ENCODE assay signal across 2 cellular contexts in the genomic region with DNA sequence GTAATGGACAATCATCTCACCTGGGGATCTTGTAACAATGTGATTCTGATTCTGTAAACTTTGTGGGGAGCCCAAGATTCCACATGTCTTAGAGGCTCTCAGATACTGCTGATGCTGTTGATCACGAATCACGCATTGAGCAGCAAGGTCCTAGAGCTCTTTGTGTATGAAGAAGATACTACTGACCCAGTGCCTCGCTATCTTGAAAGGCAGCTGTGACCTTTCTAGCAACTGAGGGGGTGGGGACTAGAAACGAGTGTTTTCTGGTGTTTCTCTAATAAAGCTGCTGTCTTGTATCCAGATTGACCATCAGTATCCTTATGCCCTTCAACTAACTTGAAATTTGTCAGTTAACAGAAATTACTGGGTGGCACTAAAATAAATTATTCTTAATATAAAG.
TF ChIP-seq lines count a peak whose summit lies in the region.

No MANE protein-coding gene starts in this region.

TF ChIP-seq in GM23338, 12 proteins besides CTCF, POLR2A, EP300 and RAD21 (continued from another document):
- TF ChIP-seq, protein P1, sequence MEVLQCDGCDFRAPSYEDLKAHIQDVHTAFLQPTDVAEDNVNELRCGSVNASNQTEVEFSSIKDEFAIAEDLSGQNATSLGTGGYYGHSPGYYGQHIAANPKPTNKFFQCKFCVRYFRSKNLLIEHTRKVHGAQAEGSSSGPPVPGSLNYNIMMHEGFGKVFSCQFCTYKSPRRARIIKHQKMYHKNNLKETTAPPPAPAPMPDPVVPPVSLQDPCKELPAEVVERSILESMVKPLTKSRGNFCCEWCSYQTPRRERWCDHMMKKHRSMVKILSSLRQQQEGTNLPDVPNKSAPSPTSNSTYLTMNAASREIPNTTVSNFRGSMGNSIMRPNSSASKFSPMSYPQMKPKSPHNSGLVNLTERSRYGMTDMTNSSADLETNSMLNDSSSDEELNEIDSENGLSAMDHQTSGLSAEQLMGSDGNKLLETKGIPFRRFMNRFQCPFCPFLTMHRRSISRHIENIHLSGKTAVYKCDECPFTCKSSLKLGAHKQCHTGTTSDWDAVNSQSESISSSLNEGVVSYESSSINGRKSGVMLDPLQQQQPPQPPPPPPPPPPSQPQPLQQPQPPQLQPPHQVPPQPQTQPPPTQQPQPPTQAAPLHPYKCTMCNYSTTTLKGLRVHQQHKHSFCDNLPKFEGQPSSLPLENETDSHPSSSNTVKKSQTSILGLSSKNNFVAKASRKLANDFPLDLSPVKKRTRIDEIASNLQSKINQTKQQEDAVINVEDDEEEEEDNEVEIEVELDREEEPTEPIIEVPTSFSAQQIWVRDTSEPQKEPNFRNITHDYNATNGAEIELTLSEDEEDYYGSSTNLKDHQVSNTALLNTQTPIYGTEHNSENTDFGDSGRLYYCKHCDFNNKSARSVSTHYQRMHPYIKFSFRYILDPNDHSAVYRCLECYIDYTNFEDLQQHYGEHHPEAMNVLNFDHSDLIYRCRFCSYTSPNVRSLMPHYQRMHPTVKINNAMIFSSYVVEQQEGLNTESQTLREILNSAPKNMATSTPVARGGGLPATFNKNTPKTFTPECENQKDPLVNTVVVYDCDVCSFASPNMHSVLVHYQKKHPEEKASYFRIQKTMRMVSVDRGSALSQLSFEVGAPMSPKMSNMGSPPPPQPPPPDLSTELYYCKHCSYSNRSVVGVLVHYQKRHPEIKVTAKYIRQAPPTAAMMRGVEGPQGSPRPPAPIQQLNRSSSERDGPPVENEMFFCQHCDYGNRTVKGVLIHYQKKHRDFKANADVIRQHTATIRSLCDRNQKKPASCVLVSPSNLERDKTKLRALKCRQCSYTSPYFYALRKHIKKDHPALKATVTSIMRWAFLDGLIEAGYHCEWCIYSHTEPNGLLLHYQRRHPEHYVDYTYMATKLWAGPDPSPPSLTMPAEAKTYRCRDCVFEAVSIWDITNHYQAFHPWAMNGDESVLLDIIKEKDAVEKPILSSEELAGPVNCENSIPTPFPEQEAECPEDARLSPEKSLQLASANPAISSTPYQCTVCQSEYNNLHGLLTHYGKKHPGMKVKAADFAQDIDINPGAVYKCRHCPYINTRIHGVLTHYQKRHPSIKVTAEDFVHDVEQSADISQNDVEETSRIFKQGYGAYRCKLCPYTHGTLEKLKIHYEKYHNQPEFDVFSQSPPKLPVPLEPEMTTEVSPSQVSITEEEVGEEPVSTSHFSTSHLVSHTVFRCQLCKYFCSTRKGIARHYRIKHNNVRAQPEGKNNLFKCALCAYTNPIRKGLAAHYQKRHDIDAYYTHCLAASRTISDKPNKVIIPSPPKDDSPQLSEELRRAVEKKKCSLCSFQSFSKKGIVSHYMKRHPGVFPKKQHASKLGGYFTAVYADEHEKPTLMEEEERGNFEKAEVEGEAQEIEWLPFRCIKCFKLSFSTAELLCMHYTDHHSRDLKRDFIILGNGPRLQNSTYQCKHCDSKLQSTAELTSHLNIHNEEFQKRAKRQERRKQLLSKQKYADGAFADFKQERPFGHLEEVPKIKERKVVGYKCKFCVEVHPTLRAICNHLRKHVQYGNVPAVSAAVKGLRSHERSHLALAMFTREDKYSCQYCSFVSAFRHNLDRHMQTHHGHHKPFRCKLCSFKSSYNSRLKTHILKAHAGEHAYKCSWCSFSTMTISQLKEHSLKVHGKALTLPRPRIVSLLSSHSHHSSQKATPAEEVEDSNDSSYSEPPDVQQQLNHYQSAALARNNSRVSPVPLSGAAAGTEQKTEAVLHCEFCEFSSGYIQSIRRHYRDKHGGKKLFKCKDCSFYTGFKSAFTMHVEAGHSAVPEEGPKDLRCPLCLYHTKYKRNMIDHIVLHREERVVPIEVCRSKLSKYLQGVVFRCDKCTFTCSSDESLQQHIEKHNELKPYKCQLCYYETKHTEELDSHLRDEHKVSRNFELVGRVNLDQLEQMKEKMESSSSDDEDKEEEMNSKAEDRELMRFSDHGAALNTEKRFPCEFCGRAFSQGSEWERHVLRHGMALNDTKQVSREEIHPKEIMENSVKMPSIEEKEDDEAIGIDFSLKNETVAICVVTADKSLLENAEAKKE (CRISPR knock-in tag; IDR thresholded peaks at IDR 0.05) = no peak
- TF ChIP-seq EZH2phosphoT487 (IDR thresholded peaks at IDR 0.05; ENCODE audit: unreplicated experiment) (no peak), JUNB (IDR thresholded peaks at IDR 0.05; ENCODE audit: unreplicated experiment) (no peak), ZNF331 (CRISPR knock-in tag; IDR thresholded peaks at IDR 0.05; ENCODE audit: low read depth) (no peak), POLR2AphosphoS5 (IDR thresholded peaks at IDR 0.05; ENCODE audit: low read depth) (no peak), EZH2 (IDR thresholded peaks at IDR 0.05; ENCODE audit: low read depth, unreplicated experiment) (no peak), STAT1 (IDR thresholded peaks at IDR 0.05; ENCODE audit: unreplicated experiment) (no peak)
- TF ChIP-seq, protein P2, sequence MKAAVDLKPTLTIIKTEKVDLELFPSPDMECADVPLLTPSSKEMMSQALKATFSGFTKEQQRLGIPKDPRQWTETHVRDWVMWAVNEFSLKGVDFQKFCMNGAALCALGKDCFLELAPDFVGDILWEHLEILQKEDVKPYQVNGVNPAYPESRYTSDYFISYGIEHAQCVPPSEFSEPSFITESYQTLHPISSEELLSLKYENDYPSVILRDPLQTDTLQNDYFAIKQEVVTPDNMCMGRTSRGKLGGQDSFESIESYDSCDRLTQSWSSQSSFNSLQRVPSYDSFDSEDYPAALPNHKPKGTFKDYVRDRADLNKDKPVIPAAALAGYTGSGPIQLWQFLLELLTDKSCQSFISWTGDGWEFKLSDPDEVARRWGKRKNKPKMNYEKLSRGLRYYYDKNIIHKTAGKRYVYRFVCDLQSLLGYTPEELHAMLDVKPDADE (IDR thresholded peaks at IDR 0.05) = no peak

TF ChIP-seq in K562, 482 proteins besides CTCF, POLR2A, EP300 and RAD21 (continued from another document and continues in another):
- TF ChIP-seq, protein P3, sequence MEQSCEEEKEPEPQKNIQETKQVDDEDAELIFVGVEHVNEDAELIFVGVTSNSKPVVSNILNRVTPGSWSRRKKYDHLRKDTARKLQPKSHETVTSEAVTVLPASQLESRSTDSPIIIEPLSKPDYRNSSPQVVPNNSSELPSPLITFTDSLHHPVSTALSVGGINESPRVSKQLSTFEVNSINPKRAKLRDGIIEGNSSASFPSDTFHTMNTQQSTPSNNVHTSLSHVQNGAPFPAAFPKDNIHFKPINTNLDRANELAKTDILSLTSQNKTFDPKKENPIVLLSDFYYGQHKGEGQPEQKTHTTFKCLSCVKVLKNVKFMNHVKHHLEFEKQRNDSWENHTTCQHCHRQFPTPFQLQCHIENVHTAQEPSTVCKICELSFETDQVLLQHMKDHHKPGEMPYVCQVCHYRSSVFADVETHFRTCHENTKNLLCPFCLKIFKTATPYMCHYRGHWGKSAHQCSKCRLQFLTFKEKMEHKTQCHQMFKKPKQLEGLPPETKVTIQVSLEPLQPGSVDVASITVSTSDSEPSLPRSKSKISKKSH (CRISPR knock-in tag; IDR thresholded peaks at IDR 0.05) = no peak
- TF ChIP-seq RBM39 (optimal IDR thresholded peaks at IDR 0.05; ENCODE audit: low read depth, low read length) (no peak), POLR2AphosphoS5 (IDR thresholded peaks at IDR 0.05; ENCODE audit: control insufficient read depth, insufficient read depth, low read depth, low read length) (peak; percentile 61), GTF2A2 (tag; IDR thresholded peaks at IDR 0.05) (no peak), NUFIP1 (IDR thresholded peaks at IDR 0.05; ENCODE audit: partially characterized antibody) (no peak), NFIC (IDR thresholded peaks at IDR 0.05) (0 out of 2 replicates have a peak, but pooled peaks have one; percentile 9), FOXK2 (conservative IDR thresholded peaks at IDR 0.05 in 1 of 2, IDR thresholded peaks at IDR 0.05 in 1 of 2; ENCODE audit: low read depth in 2 of 2) (peak in 1 of 2 experiments; percentile 50; a peak in 1 of 4 replicates), MTA2 (IDR thresholded peaks at IDR 0.05; ENCODE audit: low read depth) (peak; percentile 37; the same call in 1 of the 2 replicates), RFX5 (IDR thresholded peaks at IDR 0.05; ENCODE audit: low read depth, low read length) (peak; percentile 23; the same call in 1 of the 2 replicates), SAP30 (IDR thresholded peaks at IDR 0.05; ENCODE audit: borderline replicate concordance, insufficient read depth, low read depth, low read length, poor library complexity, severe bottlenecking) (no peak), BHLHE40 (IDR thresholded peaks at IDR 0.05; ENCODE audit: low read length) (no peak), DPF2 (IDR thresholded peaks at IDR 0.05) (peak; percentile 47; the same call in 1 of the 2 replicates), TEAD4 (IDR thresholded peaks at IDR 0.05; ENCODE audit: low read length) (0 out of 2 replicates have a peak, but pooled peaks have one; percentile 46), TEAD4 (CRISPR knock-in tag; IDR thresholded peaks at IDR 0.05; ENCODE audit: borderline replicate concordance) (no peak), PCBP2 (IDR thresholded peaks at IDR 0.05; ENCODE audit: low read depth, low read length, poor library complexity, severe bottlenecking) (no peak), HDGF (IDR thresholded peaks at IDR 0.05) (no peak), KAT2B (IDR thresholded peaks at IDR 0.05; ENCODE audit: low read depth, low read length) (no peak), ZBED1 (IDR thresholded peaks at IDR 0.05) (no peak), KDM1A (IDR thresholded peaks at IDR 0.05) (peak; percentile 53 to 66; a peak in 3 of 4 replicates), NFIX (CRISPR knock-in tag; IDR thresholded peaks at IDR 0.05; ENCODE audit: low read depth) (no peak), L3MBTL2 (IDR thresholded peaks at IDR 0.05) (no peak), ZBTB1 (CRISPR knock-in tag; IDR thresholded peaks at IDR 0.05; ENCODE audit: borderline replicate concordance, low read depth) (no peak), TCF3 (CRISPR knock-in tag; IDR thresholded peaks at IDR 0.05) (peak; percentile 54), TCF7L2 (IDR thresholded peaks at IDR 0.05; ENCODE audit: low read depth, low read length) (no peak), WHSC1 (IDR thresholded peaks at IDR 0.05; ENCODE audit: low read length) (no peak), CBFA2T2 (conservative IDR thresholded peaks at IDR 0.05) (peak; percentile 71), ZNF282 (CRISPR knock-in tag; IDR thresholded peaks at IDR 0.05) (no peak), CXXC5 (CRISPR knock-in tag; IDR thresholded peaks at IDR 0.05) (no peak), EWSR1 (IDR thresholded peaks at IDR 0.05; ENCODE audit: borderline replicate concordance, low read depth, partially characterized antibody) (no peak), NCOR1 (IDR thresholded peaks at IDR 0.05) (peak; percentile 37; the same call in 1 of the 2 replicates)
- TF ChIP-seq, protein P4, sequence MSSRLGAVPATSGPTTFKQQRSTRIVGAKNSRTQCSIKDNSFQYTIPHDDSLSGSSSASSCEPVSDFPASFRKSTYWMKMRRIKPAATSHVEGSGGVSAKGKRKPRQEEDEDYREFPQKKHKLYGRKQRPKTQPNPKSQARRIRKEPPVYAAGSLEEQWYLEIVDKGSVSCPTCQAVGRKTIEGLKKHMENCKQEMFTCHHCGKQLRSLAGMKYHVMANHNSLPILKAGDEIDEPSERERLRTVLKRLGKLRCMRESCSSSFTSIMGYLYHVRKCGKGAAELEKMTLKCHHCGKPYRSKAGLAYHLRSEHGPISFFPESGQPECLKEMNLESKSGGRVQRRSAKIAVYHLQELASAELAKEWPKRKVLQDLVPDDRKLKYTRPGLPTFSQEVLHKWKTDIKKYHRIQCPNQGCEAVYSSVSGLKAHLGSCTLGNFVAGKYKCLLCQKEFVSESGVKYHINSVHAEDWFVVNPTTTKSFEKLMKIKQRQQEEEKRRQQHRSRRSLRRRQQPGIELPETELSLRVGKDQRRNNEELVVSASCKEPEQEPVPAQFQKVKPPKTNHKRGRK (tag; IDR thresholded peaks at IDR 0.05) = no peak
- TF ChIP-seq, protein P5, sequence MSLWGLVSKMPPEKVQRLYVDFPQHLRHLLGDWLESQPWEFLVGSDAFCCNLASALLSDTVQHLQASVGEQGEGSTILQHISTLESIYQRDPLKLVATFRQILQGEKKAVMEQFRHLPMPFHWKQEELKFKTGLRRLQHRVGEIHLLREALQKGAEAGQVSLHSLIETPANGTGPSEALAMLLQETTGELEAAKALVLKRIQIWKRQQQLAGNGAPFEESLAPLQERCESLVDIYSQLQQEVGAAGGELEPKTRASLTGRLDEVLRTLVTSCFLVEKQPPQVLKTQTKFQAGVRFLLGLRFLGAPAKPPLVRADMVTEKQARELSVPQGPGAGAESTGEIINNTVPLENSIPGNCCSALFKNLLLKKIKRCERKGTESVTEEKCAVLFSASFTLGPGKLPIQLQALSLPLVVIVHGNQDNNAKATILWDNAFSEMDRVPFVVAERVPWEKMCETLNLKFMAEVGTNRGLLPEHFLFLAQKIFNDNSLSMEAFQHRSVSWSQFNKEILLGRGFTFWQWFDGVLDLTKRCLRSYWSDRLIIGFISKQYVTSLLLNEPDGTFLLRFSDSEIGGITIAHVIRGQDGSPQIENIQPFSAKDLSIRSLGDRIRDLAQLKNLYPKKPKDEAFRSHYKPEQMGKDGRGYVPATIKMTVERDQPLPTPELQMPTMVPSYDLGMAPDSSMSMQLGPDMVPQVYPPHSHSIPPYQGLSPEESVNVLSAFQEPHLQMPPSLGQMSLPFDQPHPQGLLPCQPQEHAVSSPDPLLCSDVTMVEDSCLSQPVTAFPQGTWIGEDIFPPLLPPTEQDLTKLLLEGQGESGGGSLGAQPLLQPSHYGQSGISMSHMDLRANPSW (CRISPR knock-in tag; IDR thresholded peaks at IDR 0.05) = no peak
- TF ChIP-seq, protein P6, sequence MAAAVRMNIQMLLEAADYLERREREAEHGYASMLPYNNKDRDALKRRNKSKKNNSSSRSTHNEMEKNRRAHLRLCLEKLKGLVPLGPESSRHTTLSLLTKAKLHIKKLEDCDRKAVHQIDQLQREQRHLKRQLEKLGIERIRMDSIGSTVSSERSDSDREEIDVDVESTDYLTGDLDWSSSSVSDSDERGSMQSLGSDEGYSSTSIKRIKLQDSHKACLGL (CRISPR knock-in tag; IDR thresholded peaks at IDR 0.05; ENCODE audit: borderline replicate concordance, poor library complexity, severe bottlenecking) = no peak
- TF ChIP-seq, protein P7, sequence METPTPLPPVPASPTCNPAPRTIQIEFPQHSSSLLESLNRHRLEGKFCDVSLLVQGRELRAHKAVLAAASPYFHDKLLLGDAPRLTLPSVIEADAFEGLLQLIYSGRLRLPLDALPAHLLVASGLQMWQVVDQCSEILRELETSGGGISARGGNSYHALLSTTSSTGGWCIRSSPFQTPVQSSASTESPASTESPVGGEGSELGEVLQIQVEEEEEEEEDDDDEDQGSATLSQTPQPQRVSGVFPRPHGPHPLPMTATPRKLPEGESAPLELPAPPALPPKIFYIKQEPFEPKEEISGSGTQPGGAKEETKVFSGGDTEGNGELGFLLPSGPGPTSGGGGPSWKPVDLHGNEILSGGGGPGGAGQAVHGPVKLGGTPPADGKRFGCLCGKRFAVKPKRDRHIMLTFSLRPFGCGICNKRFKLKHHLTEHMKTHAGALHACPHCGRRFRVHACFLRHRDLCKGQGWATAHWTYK (CRISPR knock-in tag; IDR thresholded peaks at IDR 0.05) = no peak
